ENCODE assay signal across 8 cellular contexts in the genomic region with DNA sequence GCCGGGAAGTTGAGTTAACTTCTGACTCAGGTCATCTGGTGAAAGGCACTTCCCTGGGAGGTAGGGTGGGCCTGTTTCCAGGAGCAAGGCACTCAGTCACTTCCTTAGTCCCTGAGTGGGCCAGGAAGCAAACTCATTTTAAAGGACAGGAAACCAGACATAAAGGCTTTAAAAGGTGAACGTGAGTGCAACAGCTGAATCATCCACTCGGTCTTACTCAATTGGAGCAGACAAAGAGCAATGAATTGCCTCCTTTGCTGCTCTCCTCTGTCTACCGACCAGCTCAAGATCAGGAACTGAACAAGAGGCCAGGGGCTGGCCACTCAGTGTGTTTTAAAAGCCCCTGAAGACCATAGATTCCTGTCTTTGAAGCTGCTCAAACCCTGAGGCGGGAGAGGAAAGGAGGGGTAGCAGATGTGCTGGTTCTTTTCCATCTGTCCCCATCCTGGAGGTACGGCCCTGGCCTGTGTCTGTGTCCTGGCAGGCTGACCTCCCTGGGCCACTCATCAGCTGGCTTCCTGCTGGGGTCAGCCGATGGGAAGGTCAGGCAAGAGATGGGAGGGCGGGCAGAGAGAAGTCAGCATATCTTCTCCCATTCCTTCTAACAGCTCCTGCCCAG.
DNase-seq lines count a peak whose midpoint lies in the region; ATAC-seq, FAIRE-seq and TF ChIP-seq lines count a peak whose summit lies in the region.

No MANE protein-coding gene starts in this region.

- H3K36me3 ChIP-seq in BLaER1 treated with 17β-estradiol and CSF1 and Interleukin-3, amounts not matched to agents 10 nM and 100 nM, result no peaks in the 10 kb centered on the region
- H3K36me3 ChIP-seq in GM12878 (ENCODE audit: control insufficient read depth in 2 of 2, insufficient read depth in 2 of 2, low read length in 1 of 2) (no peaks in the 10 kb centered on the region), left lung (no peaks in the 10 kb centered on the region), uterus (no peaks in the 10 kb centered on the region), tibial artery (no peaks in the 10 kb centered on the region)

- H3K4me2 ChIP-seq in BLaER1 treated with 17β-estradiol and CSF1 and Interleukin-3, amounts not matched to agents 10 nM and 100 nM, result peak overlapping the region in 9 of 11 experiments; percentile 21 to 75 (median 60); a peak in 16 of 22 replicates
- no peak overlapping the region for H3K4me2 ChIP-seq in GM12878 (ENCODE audit: control insufficient read depth, insufficient read depth)

- H3K4me3 ChIP-seq in BLaER1 treated with 17β-estradiol and CSF1 and Interleukin-3, amounts not matched to agents 10 nM and 100 nM, result no peak overlapping the region
- H3K4me3 ChIP-seq in GM12878 (no peak overlapping the region), left lung (no peak overlapping the region), uterus (no peak overlapping the region), tibial artery (no peak overlapping the region)

- H4K20me1 ChIP-seq in BLaER1 treated with 17β-estradiol and CSF1 and Interleukin-3, amounts not matched to agents 10 nM and 100 nM, result no peaks in the 10 kb centered on the region
- no peaks in the 10 kb centered on the region for H4K20me1 ChIP-seq in GM12878 (ENCODE audit: control insufficient read depth, insufficient read depth)

- RAD21 ChIA-PET in GM12878 (lab: Charles Lee; ENCODE audit: unreplicated experiment), result interaction anchor here (0.8 kb wide), 1 partner anchor 348 kb away, joined by 3 read pairs; no protein-coding TSS in a partner anchor

- ATAC-seq in GM12878 (no peak), left lung (peak; percentile 89), GM18873 (IDR thresholded peaks at IDR 0.05; ENCODE audit: low FRiP score, unreplicated experiment) (no peak)

- H3K4me1 ChIP-seq in BLaER1 treated with 17β-estradiol and CSF1 and Interleukin-3, amounts not matched to agents 10 nM and 100 nM, result peaks cover 4 to 75% (median 14%) of the 10 kb centered on the region in 10 experiments; a peak in 15 of 20 replicates
- H3K4me1 ChIP-seq in GM12878 (ENCODE audit: control insufficient read depth, insufficient read depth, low read length) (no peaks in the 10 kb centered on the region; the same call in 1 of the 2 replicates), left lung (peaks cover 8 to 44% of the 10 kb centered on the region in 2 donors), uterus (no peaks in the 10 kb centered on the region), tibial artery (peaks cover 0 to 3% (median 0%) of the 10 kb centered on the region in 4 donors)

- in situ Hi-C loops in GM12878 (cut with MboI), result no loop called here

- no peaks in the 10 kb centered on the region for H3K27me3 ChIP-seq in BLaER1 treated with 17β-estradiol and CSF1 and Interleukin-3, amounts not matched to agents 10 nM and 100 nM
- no peaks in the 10 kb centered on the region for H3K27me3 ChIP-seq in GM12878 (replicated peaks in 1 of 2; ENCODE audit: control insufficient read depth in 2 of 2, insufficient read depth in 2 of 2, low read length in 1 of 2)
- H3K27me3 ChIP-seq in left lung, result no peaks in the 10 kb centered on the region
- H3K27me3 ChIP-seq in uterus, result no peaks in the 10 kb centered on the region
- H3K27me3 ChIP-seq in tibial artery, result no peaks in the 10 kb centered on the region

- no peak overlapping the region; a peak in 2 of 22 replicates for H3K9ac ChIP-seq in BLaER1 treated with 17β-estradiol and CSF1 and Interleukin-3, amounts not matched to agents 10 nM and 100 nM
- H3K9ac ChIP-seq in GM12878 (ENCODE audit: control insufficient read depth, insufficient read depth, low read length), result no peak overlapping the region

- no peak for TF ChIP-seq EP300 in GM12878 (IDR thresholded peaks at IDR 0.05; ENCODE audit: borderline replicate concordance in 1 of 2, control insufficient read depth in 1 of 2, low read depth in 2 of 2, low read length in 2 of 2)

- H3K9me3 ChIP-seq in BLaER1 treated with 17β-estradiol and CSF1 and Interleukin-3, amounts not matched to agents 10 nM and 100 nM (replicated peaks in 1 of 11), result no peaks in the 10 kb centered on the region
- no peaks in the 10 kb centered on the region for H3K9me3 ChIP-seq in GM12878 (replicated peaks; ENCODE audit: control insufficient read depth, insufficient read depth, low read length)
- no peaks in the 10 kb centered on the region for H3K9me3 ChIP-seq in left lung
- H3K9me3 ChIP-seq in uterus, result no peaks in the 10 kb centered on the region
- no peaks in the 10 kb centered on the region for H3K9me3 ChIP-seq in tibial artery

- H3K79me2 ChIP-seq in GM12878 (ENCODE audit: control insufficient read depth, insufficient read depth, low read length), result no peaks in the 10 kb centered on the region

- intact Hi-C loops in GM12878 (cut with micrococcal nuclease; ENCODE audit: unreplicated experiment) (no loop called here), left lung (cut with DNase I) (no loop called here), uterus (cut with DNase I; ENCODE audit: low total_unique reads) (no loop called here), tibial artery (cut with DNase I; ENCODE audit: low total_unique reads) (no loop called here)

- no peak for TF ChIP-seq CTCF in GM12878 (IDR thresholded peaks at IDR 0.05 in 2 of 3, conservative IDR thresholded peaks at IDR 0.05 in 1 of 3; ENCODE audit: control insufficient read depth in 2 of 3, extremely low read depth in 1 of 3, insufficient read depth in 1 of 3, low read depth in 3 of 3, low read length in 3 of 3)
- TF ChIP-seq CTCF in left lung (IDR thresholded peaks at IDR 0.05), result no peak
- no peak for TF ChIP-seq CTCF in uterus (IDR thresholded peaks at IDR 0.05)
- TF ChIP-seq CTCF in tibial artery (IDR thresholded peaks at IDR 0.05), result no peak

- no peak for TF ChIP-seq RAD21 in GM12878 (IDR thresholded peaks at IDR 0.05; ENCODE audit: insufficient read depth, low read depth, low read length)

- TF ChIP-seq POLR2A in GM12878 (IDR thresholded peaks at IDR 0.05; ENCODE audit: low read depth, low read length), result no peak
- no peak for TF ChIP-seq POLR2A in uterus (IDR thresholded peaks at IDR 0.05)

- peak overlapping the region in 7 of 11 experiments; percentile 13 to 66 (median 39); a peak in 11 of 22 replicates for H3K27ac ChIP-seq in BLaER1 treated with 17β-estradiol and CSF1 and Interleukin-3, amounts not matched to agents 10 nM and 100 nM
- H3K27ac ChIP-seq in GM12878 (ENCODE audit: control insufficient read depth, insufficient read depth) (no peak overlapping the region), left lung (peak overlapping the region; percentile 73 to 85), uterus (peak overlapping the region; percentile 52 to 72), tibial artery (no peak overlapping the region)

- POLR2A ChIA-PET in GM12878 (lab: Charles Lee), result no interaction called here

- CTCF ChIA-PET in GM12878 (lab: Yijun Ruan, JAX), result interaction anchor here (0.6 to 1.1 kb wide), 3 partner anchors 27 to 348 kb away, joined by 3 to 6 read pairs (median 3); no protein-coding TSS in a partner anchor

- 44% methylated on average over 8 of the region's 8 CpGs for whole genome bisulfite sequencing in GM12878 (ENCODE audit: insufficient coverage, insufficient replicate concordance, low lambda C conversion rate, missing lambda C conversion rate)

- peak overlapping the region; percentile 35; the same call in 1 of the 2 replicates for H2AFZ ChIP-seq in GM12878 (ENCODE audit: control insufficient read depth, low read depth, low read length)

- DNase-seq in LoVo (ENCODE audit: low spot score) (peak; percentile 90), GM12878 (ENCODE audit: low read depth, low spot score) (no peak), left lung (peak; percentile 62 to 75), uterus (peak in 1 of 2 donors; percentile 72), mesenteric fat pad (ENCODE audit: low spot score) (no peak), tibial artery (no peak)

- no peak for FAIRE-seq in GM12878 (lab: Jason Lieb, UNC)

- no TSS peak for BruUV-seq in GM12878 (replicated peaks; lab: Mats Ljungman, UMichigan)

- SMC1A ChIA-PET in GM12878 (lab: Charles Lee; ENCODE audit: uncharacterized antibody, unreplicated experiment), result interaction anchor here (1.9 kb wide), 1 partner anchor 180 kb away, joined by 6 read pairs; no protein-coding TSS in a partner anchor

TF ChIP-seq in GM12878, 131 proteins besides CTCF, POLR2A, EP300 and RAD21:
- TF ChIP-seq CREB1 (IDR thresholded peaks at IDR 0.05; ENCODE audit: low read depth) (0 out of 2 replicates have a peak, but pooled peaks have one; percentile 24), SMARCA5 (IDR thresholded peaks at IDR 0.05) (no peak)

Comparison
In these comparisons a context has a peak if more than half of its experiments do, and no peak if none do; other contexts are left out.
1. H3K27ac ChIP-seq: peak in BLaER1 treated with 17β-estradiol and CSF1 and Interleukin-3, amounts not matched to agents 10 nM and 100 nM (7 of 11), left lung (2 of 2) and uterus (2 of 2); none in GM12878 (single experiment) and tibial artery (0 of 2).
2. DNase-seq: peak in LoVo (single experiment) and left lung (2 of 2); none in GM12878 (single experiment), mesenteric fat pad (single experiment) and tibial artery (0 of 2).